8 cellular contexts compared by ENCODE assay signal in the genomic region with DNA sequence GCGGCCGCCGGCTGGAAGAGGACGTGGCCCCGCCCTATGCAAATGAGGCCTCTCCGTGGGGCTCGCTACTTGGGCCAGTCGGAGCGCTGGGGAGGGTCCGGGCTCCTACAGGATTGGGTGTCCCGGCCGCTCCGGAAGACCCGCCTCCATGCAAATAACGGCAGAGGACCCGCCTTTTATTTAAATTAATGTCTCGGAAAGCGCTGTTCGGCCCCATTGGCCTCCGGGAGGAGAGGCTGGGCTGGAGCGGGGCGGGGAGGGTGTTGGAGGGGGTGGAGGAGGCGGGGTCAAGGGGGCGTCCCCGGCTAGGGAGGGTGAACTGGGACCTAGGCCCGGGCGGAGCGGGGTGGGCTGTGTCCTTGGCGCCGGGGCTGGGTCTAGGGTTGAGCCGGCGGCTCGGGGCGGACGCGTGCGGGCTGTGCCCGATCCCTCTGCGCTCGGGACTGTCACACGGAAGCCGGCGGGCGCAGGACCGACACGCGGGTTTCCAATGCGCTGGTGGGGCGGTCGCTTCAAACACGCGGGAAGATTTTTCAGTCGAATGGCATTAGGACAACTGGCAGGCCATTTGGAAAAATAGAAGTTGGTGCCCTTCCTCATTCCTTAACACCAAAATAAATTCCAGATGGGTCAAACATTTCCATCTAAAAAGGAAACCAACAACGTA. TPM values are rescaled to one million over a fixed set of nuclear protein-coding genes. Genes with fewer than 3 reads are reported as not detected.
A peak's percentile ranks its signal among the peaks of the same experiment; 100 is the strongest.
DNase-seq lines count a peak whose midpoint lies in the region; ATAC-seq, FAIRE-seq and TF ChIP-seq lines count a peak whose summit lies in the region.

No MANE protein-coding gene starts in this region.

- in situ Hi-C loops in gastrocnemius medialis (cut with MboI; ENCODE audit: low sequenced_read_pairs in 4 of 4) = no loop called here

- H3K4me1 Mint-ChIP-seq in brain = peaks cover 22% of the 10 kb centered on the region

- peak overlapping the region; percentile 41; the same call in 1 of the 2 replicates for H3K4me3 ChIP-seq in iPS DF 6.9 (ENCODE audit: low read length)
- H3K4me3 ChIP-seq in gastrocnemius medialis = peak overlapping the region; percentile 60 to 98 (median 83)

- no peak overlapping the region for H3K27ac ChIP-seq in iPS DF 6.9 (ENCODE audit: low read length)
- peak overlapping the region; percentile 90 to 96 (median 94) for H3K27ac ChIP-seq in gastrocnemius medialis

- peaks cover 15% of the 10 kb centered on the region for H3K27me3 Mint-ChIP-seq in brain

- no CpG with 5 or more reads among the region's 54 CpGs for WGBS in iPS DF 6.9 (ENCODE audit: insufficient coverage, insufficient read length)

- peaks cover 4% of the 10 kb centered on the region for H3K36me3 Mint-ChIP-seq in brain

- H3K4me3 Mint-ChIP-seq in brain = peak overlapping the region; percentile 84 to 92 (median 90)

- TF ChIP-seq POLR2A in GM18526 (IDR thresholded peaks at IDR 0.05; ENCODE audit: extremely low read depth, insufficient read length) (peak; percentile 40), gastrocnemius medialis (IDR thresholded peaks at IDR 0.05) (peak; percentile 63 to 80)

- H3K27me3 ChIP-seq in iPS DF 6.9 (ENCODE audit: control insufficient read depth, insufficient read depth, low read length) (no peaks in the 10 kb centered on the region), gastrocnemius medialis (no peaks in the 10 kb centered on the region)

- DNase-seq in A172 (ENCODE audit: low spot score) = peak; percentile 99
- peak; percentile 97 for DNase-seq in NCI-H2107 (lab: John Stamatoyannopoulos, UW)
- DNase-seq in iPS DF 6.9 (ENCODE audit: low read depth, low spot score) = peak; percentile 84
- DNase-seq in gastrocnemius medialis = peak; percentile 99

- no peak for TF ChIP-seq CTCF in brain (conservative IDR thresholded peaks at IDR 0.05)
- TF ChIP-seq CTCF in gastrocnemius medialis (IDR thresholded peaks at IDR 0.05 in 4 of 5, conservative IDR thresholded peaks at IDR 0.05 in 1 of 5) = no peak

- H3K9me3 ChIP-seq in iPS DF 6.9 (ENCODE audit: control insufficient read depth, insufficient read depth, low read length) = no peaks in the 10 kb centered on the region
- no peaks in the 10 kb centered on the region for H3K9me3 ChIP-seq in gastrocnemius medialis

- H3K27ac Mint-ChIP-seq in brain = peak overlapping the region; percentile 40 to 75 (median 61)

- intact Hi-C loops in gastrocnemius medialis (cut with DNase I; ENCODE audit: low total_unique reads) = loop anchor here (1.0 to 5.0 kb wide), 6 partner anchors 18 to 500 kb away; a partner anchor contains a TSS

- ATAC-seq in HG03064 (IDR thresholded peaks at IDR 0.05; ENCODE audit: low read depth, unreplicated experiment) (peak; percentile 94), gastrocnemius medialis (peak; percentile 89 to 92)

- H3K4me1 ChIP-seq in iPS DF 6.9 (ENCODE audit: control insufficient read depth, insufficient read depth, low read length) = no peaks in the 10 kb centered on the region; the same call in 1 of the 2 replicates
- peaks cover 40 to 41% of the 10 kb centered on the region in 2 donors for H3K4me1 ChIP-seq in gastrocnemius medialis

- H3K36me3 ChIP-seq in iPS DF 6.9 (ENCODE audit: control insufficient read depth, insufficient read depth, low read length) (peaks cover 21% of the 10 kb centered on the region), gastrocnemius medialis (peaks cover 0 to 22% of the 10 kb centered on the region in 2 donors)

- no peaks in the 10 kb centered on the region for H3K9me3 Mint-ChIP-seq in brain

- FAIRE-seq in TTC549 (lab: Jason Lieb, UNC) = peak; percentile 40

RNA-seq across cellular contexts. Expression of a gene that starts 0.3 kb away (rescaled TPM):
- 20.3 and 24.0 TPM in 2 replicates for total RNA-seq in A172 (2014; rRNA removed; shearing (Covaris generic))
- 9.1 TPM for polyA plus RNA-seq in brain (ENCODE audit: insufficient read depth, low read depth, low replicate concordance)
- total RNA-seq in gastrocnemius medialis = 10 to 100 TPM; 11.1 to 34.6 (median 17.3) TPM

RNA-seq across cellular contexts. Expression of a gene that starts 17.3 kb away (rescaled TPM):
- total RNA-seq in A172 (2014; rRNA removed; shearing (Covaris generic)) = not detected in 2 replicates
- 141 TPM for polyA plus RNA-seq in brain (ENCODE audit: insufficient read depth, low read depth, low replicate concordance)
- total RNA-seq in gastrocnemius medialis = 100 to 1,000 TPM; 129 to 355 (median 306) TPM

RNA-seq across cellular contexts. Expression of a gene that starts 21.5 kb away (rescaled TPM):
- total RNA-seq in A172 (2014; rRNA removed; shearing (Covaris generic)) = 0.22 TPM in 1 of 2 replicates, not detected in the other
- polyA plus RNA-seq in brain (ENCODE audit: insufficient read depth, low read depth, low replicate concordance) = 35.2 TPM
- total RNA-seq in gastrocnemius medialis = 10 to 100 TPM in 2 of 4 donors, 1 to 10 TPM in 2; 5.8 to 23.6 (median 15.9) TPM

RNA-seq across cellular contexts. Expression of a gene that starts 38.2 kb away (rescaled TPM):
- 171 and 187 TPM in 2 replicates for total RNA-seq in A172 (2014; rRNA removed; shearing (Covaris generic))
- polyA plus RNA-seq in brain (ENCODE audit: insufficient read depth, low read depth, low replicate concordance) = 115 TPM
- total RNA-seq in gastrocnemius medialis = 10 to 100 TPM; 48.0 to 77.2 (median 56.0) TPM

RNA-seq across cellular contexts. Expression of a gene that starts 40.7 kb away (rescaled TPM):
- total RNA-seq in A172 (2014; rRNA removed; shearing (Covaris generic)) = 149 and 160 TPM in 2 replicates
- 162 TPM for polyA plus RNA-seq in brain (ENCODE audit: insufficient read depth, low read depth, low replicate concordance)
- 10 to 100 TPM; 69.4 to 93.0 (median 77.7) TPM for total RNA-seq in gastrocnemius medialis

Comparison
In these comparisons a context has a peak if more than half of its experiments do, and no peak if none do; other contexts are left out.
1. RNA of a gene that starts 17.3 kb away (total RNA-seq): 129 to 355 TPM in gastrocnemius medialis; not detected in A172; every median in the first group is over 100 times any median in the second.
2. Peak in every context shown above with its lines, with median percentiles within 50 percentile points of each other: DNase-seq.